8 cellular contexts compared by ENCODE assay signal in genomic region chr2:203583696-203584095, GRCh38. TPM values are rescaled to one million over a fixed set of nuclear protein-coding genes. Genes with fewer than 3 reads are reported as not detected.
DNase-seq lines count a peak whose midpoint lies in the region; ATAC-seq and TF ChIP-seq lines count a peak whose summit lies in the region.

No MANE protein-coding gene starts in this region.

- H3K9me3 Mint-ChIP-seq in stimulated activated effector memory CD8-positive, alpha-beta T cell treated with anti-CD3 and anti-CD28 coated beads, Interleukin-12 subunit alpha, Interleukin-12 subunit beta, amount 100 ng/mL, for 72 hours: no peaks in the 10 kb centered on the region
- H3K9me3 Mint-ChIP-seq in osteocyte (ENCODE audit: unreplicated experiment): no peaks in the 10 kb centered on the region

- H3K36me3 Mint-ChIP-seq in stimulated activated effector memory CD8-positive, alpha-beta T cell treated with anti-CD3 and anti-CD28 coated beads, Interleukin-12 subunit alpha, Interleukin-12 subunit beta, amount 100 ng/mL, for 72 hours: peaks cover 9% of the 10 kb centered on the region
- no peaks in the 10 kb centered on the region for H3K36me3 Mint-ChIP-seq in osteocyte (ENCODE audit: unreplicated experiment)

- no peaks in the 10 kb centered on the region for H3K27me3 Mint-ChIP-seq in osteocyte (ENCODE audit: unreplicated experiment)

- ATAC-seq in GM19324 (IDR thresholded peaks at IDR 0.05; ENCODE audit: low FRiP score, unreplicated experiment) (peak; percentile 58), HG03520 (IDR thresholded peaks at IDR 0.05; ENCODE audit: unreplicated experiment) (peak; percentile 36), GM21515 (IDR thresholded peaks at IDR 0.05; ENCODE audit: unreplicated experiment) (no peak)
- ATAC-seq in stimulated activated effector memory CD8-positive, alpha-beta T cell treated with anti-CD3 and anti-CD28 coated beads, Interleukin-12 subunit alpha, Interleukin-12 subunit beta, amount 100 ng/mL, for 72 hours: peak; percentile 78

- no peak overlapping the region for H3K4me3 ChIP-seq in AG10803 (ENCODE audit: low read length)

- no peak for TF ChIP-seq CTCF in AG10803 (conservative IDR thresholded peaks at IDR 0.05; ENCODE audit: low read length)
- no peak for TF ChIP-seq CTCF in osteocyte (IDR thresholded peaks at IDR 0.05)

- no peak overlapping the region for H3K27ac Mint-ChIP-seq in stimulated activated effector memory CD8-positive, alpha-beta T cell treated with anti-CD3 and anti-CD28 coated beads, Interleukin-12 subunit alpha, Interleukin-12 subunit beta, amount 100 ng/mL, for 72 hours
- H3K27ac Mint-ChIP-seq in osteocyte (ENCODE audit: unreplicated experiment): no peak overlapping the region

- peaks cover 42% of the 10 kb centered on the region for H3K4me1 Mint-ChIP-seq in stimulated activated effector memory CD8-positive, alpha-beta T cell treated with anti-CD3 and anti-CD28 coated beads, Interleukin-12 subunit alpha, Interleukin-12 subunit beta, amount 100 ng/mL, for 72 hours
- peaks cover 20% of the 10 kb centered on the region for H3K4me1 Mint-ChIP-seq in osteocyte (ENCODE audit: unreplicated experiment)

- DNase-seq in AG10803 (ENCODE audit: low read depth): peak; percentile 69
- DNase-seq in astrocyte of the hippocampus (ENCODE audit: low read depth, low spot score): peak; percentile 58
- DNase-seq in stimulated activated effector memory CD8-positive, alpha-beta T cell treated with anti-CD3 and anti-CD28 coated beads, Interleukin-12 subunit alpha, Interleukin-12 subunit beta, amount 100 ng/mL, for 72 hours (ENCODE audit: low spot score in 2 of 2): peak; percentile 20 to 71
- no peak for DNase-seq in osteocyte (ENCODE audit: extremely low spot score, unreplicated experiment)
- DNase-seq in inferior parietal cortex (ENCODE audit: extremely low spot score): no peak

- no peak overlapping the region for H3K4me3 Mint-ChIP-seq in stimulated activated effector memory CD8-positive, alpha-beta T cell treated with anti-CD3 and anti-CD28 coated beads, Interleukin-12 subunit alpha, Interleukin-12 subunit beta, amount 100 ng/mL, for 72 hours
- no peak overlapping the region for H3K4me3 Mint-ChIP-seq in osteocyte (ENCODE audit: unreplicated experiment)

RNA-seq across cellular contexts. Expression of gene RAPH1, which starts 48.6 kb away (rescaled TPM):
- total RNA-seq in osteocyte: 37.0 and 38.6 TPM in 2 replicates

Comparison
In these comparisons a context has a peak if more than half of its experiments do, and no peak if none do; other contexts are left out.
1. DNase-seq: peak in AG10803 (single experiment), astrocyte of the hippocampus (single experiment) and stimulated activated effector memory CD8-positive, alpha-beta T cell treated with anti-CD3 and anti-CD28 coated beads, Interleukin-12 subunit alpha, Interleukin-12 subunit beta, amount 100 ng/mL, for 72 hours (2 of 2); none in osteocyte (single experiment) and inferior parietal cortex (single experiment).